ENCODE assay signal across 8 cellular contexts in genomic region chr6:2196079-2196679, GRCh38. TPM values are rescaled to one million over a fixed set of nuclear protein-coding genes. Genes with fewer than 3 reads are reported as not detected.
DNase-seq lines count a peak whose midpoint lies in the region; ATAC-seq, FAIRE-seq and TF ChIP-seq lines count a peak whose summit lies in the region.

No MANE protein-coding gene starts in this region.

- FAIRE-seq in GM12892 (lab: Jason Lieb, UNC) = peak; percentile 48

- H3K9me3 ChIP-seq in BE2C = no peaks in the 10 kb centered on the region
- H3K9me3 ChIP-seq in MG63 = no peaks in the 10 kb centered on the region

- DNase-seq in BE2C = peak; percentile 42
- DNase-seq in GM12892 (ENCODE audit: insufficient read length) = no peak
- peak; percentile 16 for DNase-seq in NCI-H1092 treated with DMSO at 0.1 percent for 48 hours (lab: John Stamatoyannopoulos, UW)
- DNase-seq in SW480 (ENCODE audit: low spot score) = peak; percentile 57
- no peak for DNase-seq in epithelial cell of proximal tubule (ENCODE audit: low read depth)
- peak; percentile 30 for DNase-seq in naive B cell
- DNase-seq in MG63 = no peak

- H3K27me3 Mint-ChIP-seq in naive B cell = no peaks in the 10 kb centered on the region

- peaks cover 0 to 2% (median 0%) of the 10 kb centered on the region in 7 donors for H3K9me3 Mint-ChIP-seq in naive B cell

- no peaks in the 10 kb centered on the region for H3K36me3 Mint-ChIP-seq in naive B cell

- peak; percentile 55 to 61 for ATAC-seq in naive B cell (ENCODE audit: low read depth in 2 of 2)
- no peak for ATAC-seq in GM18505 (IDR thresholded peaks at IDR 0.05; ENCODE audit: unreplicated experiment)

- H3K36me3 ChIP-seq in BE2C = no peaks in the 10 kb centered on the region
- H3K36me3 ChIP-seq in MG63 = no peaks in the 10 kb centered on the region

- TF ChIP-seq CTCF in BE2C (IDR thresholded peaks at IDR 0.05; ENCODE audit: low read depth, low read length) = peak; percentile 78
- TF ChIP-seq CTCF in epithelial cell of proximal tubule (conservative IDR thresholded peaks at IDR 0.05; ENCODE audit: low read depth, low read length) = peak; percentile 79

- H3K4me3 Mint-ChIP-seq in naive B cell = no peak overlapping the region

- H3K27ac Mint-ChIP-seq in naive B cell = peak overlapping the region in 1 of 6 donors; percentile 16

- H3K4me1 ChIP-seq in BE2C = peaks cover 3% of the 10 kb centered on the region; the same call in 1 of the 2 replicates

- H3K4me1 Mint-ChIP-seq in naive B cell = peaks cover 0 to 11% (median 11%) of the 10 kb centered on the region in 3 donors

- no peak for TF ChIP-seq POLR2A in GM12892 (IDR thresholded peaks at IDR 0.05; ENCODE audit: low read depth, low read length)
- no peak for TF ChIP-seq POLR2A in GM18505 (IDR thresholded peaks at IDR 0.05; ENCODE audit: borderline replicate concordance, extremely low read depth, insufficient read depth, insufficient read length)

- no peak overlapping the region for H3K4me3 ChIP-seq in BE2C (ENCODE audit: low read depth, low read length)
- H3K4me3 ChIP-seq in epithelial cell of proximal tubule (ENCODE audit: low read depth, low read length) = no peak overlapping the region
- no peak overlapping the region for H3K4me3 ChIP-seq in MG63

- H3K27me3 ChIP-seq in BE2C = peaks cover 9% of the 10 kb centered on the region
- no peaks in the 10 kb centered on the region for H3K27me3 ChIP-seq in MG63

RNA-seq across cellular contexts. Expression of gene GMDS, which starts 49.2 kb away (rescaled TPM):
- 10.1 TPM for polyA plus RNA-seq in BE2C (2012; ENCODE audit: insufficient read depth, insufficient read length, low read depth)
- polyA plus RNA-seq in GM12892 (2012; ENCODE audit: missing spikeins) = 28.1 TPM
- total RNA-seq in epithelial cell of proximal tubule = 17.9 and 22.1 TPM in 2 replicates
- 10 to 100 TPM; 12.7 to 23.3 (median 14.7) TPM for polyA plus RNA-seq in naive B cell (ENCODE audit: low read depth in 6 of 6)
- 0.22 and 1.8 TPM in 2 replicates for total RNA-seq in MG63 (2014; rRNA removed; shearing (Covaris generic); ENCODE audit: low replicate concordance)

Comparison
In these comparisons a context has a peak if more than half of its experiments do, and no peak if none do; other contexts are left out.
1. DNase-seq: peak in BE2C (single experiment), NCI-H1092 treated with DMSO at 0.1 percent for 48 hours (single experiment), SW480 (single experiment) and naive B cell (single experiment); none in GM12892 (single experiment), epithelial cell of proximal tubule (single experiment) and MG63 (single experiment).